Comparison of ENCODE assay signal across 8 cellular contexts in the genomic region with DNA sequence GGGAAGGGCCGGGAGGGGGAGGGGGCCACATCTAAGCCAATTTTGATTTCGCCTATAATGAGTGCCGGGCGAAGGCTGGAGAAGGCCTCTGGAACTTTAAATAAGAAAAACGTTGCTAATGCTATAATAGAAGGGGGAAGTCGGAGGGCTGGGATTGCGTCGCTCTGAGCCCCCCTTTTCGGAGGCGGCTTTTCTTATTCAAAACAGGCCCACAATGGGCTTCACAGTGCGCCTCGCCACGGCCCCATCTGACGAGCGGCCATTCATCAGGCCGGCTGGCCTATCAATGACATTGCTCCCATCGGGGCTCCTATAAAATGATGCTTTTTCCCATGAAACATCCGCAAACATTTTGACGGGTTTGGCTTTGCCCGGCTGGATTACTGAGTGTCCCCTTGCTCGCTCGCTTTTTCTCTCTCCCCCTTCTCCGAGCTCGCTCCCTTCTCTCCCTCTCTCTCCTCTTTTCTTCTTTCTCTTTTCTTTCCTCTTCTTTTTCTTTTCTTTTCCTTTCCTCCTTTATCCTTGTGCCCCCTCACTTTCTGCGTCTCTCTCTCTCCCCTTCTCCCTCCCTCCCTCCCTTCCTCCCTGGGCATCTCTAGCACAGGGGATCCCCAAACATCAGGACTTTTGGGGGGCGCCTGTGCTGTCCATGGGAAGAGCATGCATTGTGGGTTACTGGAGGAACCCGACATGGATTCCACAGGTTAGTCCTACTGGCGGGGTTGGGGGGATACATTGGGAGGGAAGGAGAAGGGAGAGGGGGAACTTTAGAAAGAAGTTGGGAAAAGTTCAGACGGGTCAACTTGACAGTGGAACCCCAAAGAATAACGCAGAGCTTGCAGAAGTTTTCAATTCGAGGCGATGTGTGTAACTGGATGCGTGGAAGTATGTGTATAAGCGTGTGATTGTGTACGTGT. TPM values are rescaled to one million over a fixed set of nuclear protein-coding genes. Genes with fewer than 3 reads are reported as not detected.
DNase-seq lines count a peak whose midpoint lies in the region; ATAC-seq, FAIRE-seq and TF ChIP-seq lines count a peak whose summit lies in the region.

A gene (plus strand): TSS at position 344 of the 917 bp plus-strand sequence. CDS start 317 bp downstream, at position 661.

- POLR2A ChIA-PET in HepG2 (lab: Yijun Ruan, JAX), result no interaction called here
- POLR2A ChIA-PET in PC-9 (lab: Charles Lee; ENCODE audit: unreplicated experiment), result no interaction called here

- H3K36me3 ChIP-seq in HepG2 (replicated peaks in 1 of 2; ENCODE audit: control insufficient read depth in 1 of 2, insufficient read depth in 2 of 2, low read length in 2 of 2), result no peaks in the 10 kb centered on the region
- H3K36me3 ChIP-seq in right lobe of liver, result no peaks in the 10 kb centered on the region
- peaks cover 0 to 5% of the 10 kb centered on the region in 2 experiments for H3K36me3 ChIP-seq in mesenchymal stem cell (ENCODE audit: control insufficient read depth in 1 of 2, insufficient read depth in 2 of 2, low read depth in 1 of 2, low read length in 2 of 2)
- no peaks in the 10 kb centered on the region for H3K36me3 ChIP-seq in urinary bladder (ENCODE audit: insufficient read depth)
- no peaks in the 10 kb centered on the region for H3K36me3 ChIP-seq in PC-9 (ENCODE audit: low read depth)
- H3K36me3 ChIP-seq in Peyer's patch, result no peaks in the 10 kb centered on the region

- H3K27me3 Mint-ChIP-seq in brain, result peaks cover 75% of the 10 kb centered on the region

- H3K4me1 Mint-ChIP-seq in brain, result peaks cover 47% of the 10 kb centered on the region

- H3K23ac ChIP-seq in mesenchymal stem cell (ENCODE audit: low read length in 2 of 2), result peak within 1 kb of the TSS in 1 of 2 experiments; percentile 11

- WGBS in HepG2 (ENCODE audit: low lambda C conversion rate), result 17% methylated on average over 28 of the region's 35 CpGs
- 3% methylated on average over 30 of the region's 35 CpGs for WGBS in right lobe of liver (ENCODE audit: insufficient coverage, low coverage, low lambda C conversion rate, missing lambda C conversion rate)
- WGBS in mesenchymal stem cell, result under 1% methylated on average over 35 of the region's 35 CpGs
- 2% methylated on average over 35 of the region's 35 CpGs for WGBS in urinary bladder

- peaks cover 19 to 81% of the 10 kb centered on the region in 2 experiments for H3K27me3 ChIP-seq in HepG2 (ENCODE audit: control insufficient read depth in 1 of 2, insufficient read depth in 2 of 2, low read length in 2 of 2)
- H3K27me3 ChIP-seq in right lobe of liver, result peaks cover 15 to 31% of the 10 kb centered on the region in 2 donors
- peaks cover 89 to 97% of the 10 kb centered on the region in 2 experiments for H3K27me3 ChIP-seq in mesenchymal stem cell (ENCODE audit: control insufficient read depth in 1 of 2, insufficient read depth in 1 of 2, low read length in 2 of 2)
- peaks cover 54% of the 10 kb centered on the region for H3K27me3 ChIP-seq in PC-9 (ENCODE audit: insufficient read depth, low read depth)
- H3K27me3 ChIP-seq in Peyer's patch, result peaks cover 0 to 69% of the 10 kb centered on the region in 2 donors

- H3K79me1 ChIP-seq in mesenchymal stem cell (replicated peaks; ENCODE audit: low read length, poor library complexity, severe bottlenecking), result no peaks in the 10 kb centered on the region

- H3K4me2 ChIP-seq in HepG2 (ENCODE audit: low read depth, low read length) (no peak within 1 kb of the TSS; the same call in 1 of the 2 replicates), mesenchymal stem cell (ENCODE audit: low read length, poor library complexity, severe bottlenecking) (peak within 1 kb of the TSS; percentile 73), PC-9 (no peak within 1 kb of the TSS)

- CTCF ChIA-PET in HepG2 (lab: Yijun Ruan, JAX; ENCODE audit: low intra/inter-chr PET ratio, low total read pairs), result no interaction called here
- CTCF ChIA-PET in PC-9 (lab: Charles Lee), result no interaction called here

- ATAC-seq in HepG2 (no peak), right lobe of liver (no peak)

- H3K4me3 ChIP-seq in HepG2 (replicated peaks in 1 of 3; ENCODE audit: insufficient read depth in 1 of 3, low read depth in 2 of 3, low read length in 3 of 3) (no peak within 1 kb of the TSS), right lobe of liver (no peak within 1 kb of the TSS), mesenchymal stem cell (ENCODE audit: insufficient read depth in 1 of 2, low read depth in 1 of 2, low read length in 2 of 2) (peak within 1 kb of the TSS in 1 of 2 experiments; percentile 72), urinary bladder (ENCODE audit: low read depth, low read length) (peak within 1 kb of the TSS; percentile 35), PC-9 (no peak within 1 kb of the TSS), Peyer's patch (peak within 1 kb of the TSS in 2 of 4 donors; percentile 36 to 45)

- FAIRE-seq in HepG2 (lab: Jason Lieb, UNC), result no peak

- H2BK15ac ChIP-seq in mesenchymal stem cell (ENCODE audit: low read depth, poor library complexity, severe bottlenecking), result no peak within 1 kb of the TSS

- H3K4me1 ChIP-seq in HepG2 (ENCODE audit: insufficient read depth, low read length), result no peaks in the 10 kb centered on the region
- H3K4me1 ChIP-seq in right lobe of liver, result peaks cover 0 to 30% (median 4%) of the 10 kb centered on the region in 4 donors
- peaks cover 45% of the 10 kb centered on the region for H3K4me1 ChIP-seq in mesenchymal stem cell (ENCODE audit: control insufficient read depth, insufficient read depth, low read depth, low read length)
- no peaks in the 10 kb centered on the region for H3K4me1 ChIP-seq in urinary bladder (ENCODE audit: insufficient read depth)
- no peaks in the 10 kb centered on the region for H3K4me1 ChIP-seq in PC-9 (replicated peaks; ENCODE audit: insufficient read depth)
- H3K4me1 ChIP-seq in Peyer's patch, result peaks cover 0 to 55% (median 1%) of the 10 kb centered on the region in 4 donors

- no peak within 1 kb of the TSS for H2BK120ac ChIP-seq in mesenchymal stem cell (ENCODE audit: low read depth, low read length)

- H3K36me3 Mint-ChIP-seq in brain, result no peaks in the 10 kb centered on the region

- no peak within 1 kb of the TSS for H2BK5ac ChIP-seq in mesenchymal stem cell (ENCODE audit: low read depth, low read length, poor library complexity, severe bottlenecking)

- intact Hi-C loops in HepG2 (cut with micrococcal nuclease; ENCODE audit: unreplicated experiment) (no loop called here), right lobe of liver (cut with DNase I) (no loop called here), PC-9 (cut with micrococcal nuclease; ENCODE audit: unreplicated experiment) (no loop called here)

- DNase-seq in HepG2 (ENCODE audit: low spot score) (no peak), right lobe of liver (no peak), mesenchymal stem cell (peak; percentile 5), PC-9 (no peak), superior temporal gyrus (ENCODE audit: extremely low spot score) (no peak), Peyer's patch (no peak)

- no peak within 1 kb of the TSS for H2AFZ ChIP-seq in HepG2 (ENCODE audit: low read length)
- no peak within 1 kb of the TSS for H2AFZ ChIP-seq in mesenchymal stem cell (ENCODE audit: low read depth, low read length)
- H2AFZ ChIP-seq in PC-9, result no peak within 1 kb of the TSS

- H3K4me3 Mint-ChIP-seq in brain, result peak within 1 kb of the TSS; percentile 85 to 97 (median 95)

- H4K20me1 ChIP-seq in HepG2 (ENCODE audit: insufficient read depth, low read length) (no peaks in the 10 kb centered on the region), PC-9 (ENCODE audit: insufficient read depth) (no peaks in the 10 kb centered on the region)

- in situ Hi-C loops in HepG2 (cut with HindIII; ENCODE audit: extremely low pct_ligation_motif_present, low pct_unique_long_range_greater_than_20kb), result no loop called here

- H3K9me2 ChIP-seq in PC-9 (ENCODE audit: insufficient read depth), result no peaks in the 10 kb centered on the region

- no peak for TF ChIP-seq RAD21 in HepG2 (CRISPR knock-in tag; IDR thresholded peaks at IDR 0.05)

- no peak within 1 kb of the TSS for H2AK5ac ChIP-seq in mesenchymal stem cell (ENCODE audit: low read length, severe bottlenecking)

- H3K4ac ChIP-seq in mesenchymal stem cell (ENCODE audit: low read depth in 1 of 2, low read length in 2 of 2), result no peak within 1 kb of the TSS

- H4K8ac ChIP-seq in mesenchymal stem cell (ENCODE audit: low read length), result no peak within 1 kb of the TSS

- H3K27ac ChIP-seq in HepG2 (ENCODE audit: extremely low read length, insufficient read depth, low read length) (no peak within 1 kb of the TSS), right lobe of liver (no peak within 1 kb of the TSS), mesenchymal stem cell (ENCODE audit: low read length, poor library complexity, severe bottlenecking) (no peak within 1 kb of the TSS), urinary bladder (ENCODE audit: low read depth) (no peak within 1 kb of the TSS), PC-9 (no peak within 1 kb of the TSS), Peyer's patch (no peak within 1 kb of the TSS)

- TF ChIP-seq EP300 in HepG2 (IDR thresholded peaks at IDR 0.05; ENCODE audit: low read depth in 2 of 2, low read length in 2 of 2), result no peak
- no peak for TF ChIP-seq EP300 in HepG2 (CRISPR knock-in tag; IDR thresholded peaks at IDR 0.05; ENCODE audit: borderline replicate concordance)

- peaks cover 0 to 6% (median 3%) of the 10 kb centered on the region in 5 experiments for H3K9me3 Mint-ChIP-seq in brain

- TF ChIP-seq POLR2A in HepG2 (IDR thresholded peaks at IDR 0.05; ENCODE audit: insufficient read depth in 1 of 2, low read depth in 2 of 2, low read length in 2 of 2) (no peak), right lobe of liver (IDR thresholded peaks at IDR 0.05) (no peak), Peyer's patch (IDR thresholded peaks at IDR 0.05) (no peak)

- no peak within 1 kb of the TSS for H2BK12ac ChIP-seq in mesenchymal stem cell (ENCODE audit: low read length in 2 of 2)

- TF ChIP-seq CTCF in HepG2 (CRISPR knock-in tag; IDR thresholded peaks at IDR 0.05) (no peak), right lobe of liver (IDR thresholded peaks at IDR 0.05) (no peak), brain (conservative IDR thresholded peaks at IDR 0.05) (no peak), PC-9 (conservative IDR thresholded peaks at IDR 0.05) (no peak), Peyer's patch (IDR thresholded peaks at IDR 0.05) (no peak)

- H3K18ac ChIP-seq in mesenchymal stem cell (ENCODE audit: low read depth in 1 of 2, low read length in 2 of 2), result no peak within 1 kb of the TSS

- H3K9me3 ChIP-seq in HepG2 (ENCODE audit: low read length), result no peaks in the 10 kb centered on the region
- H3K9me3 ChIP-seq in right lobe of liver, result no peaks in the 10 kb centered on the region
- H3K9me3 ChIP-seq in mesenchymal stem cell (ENCODE audit: control insufficient read depth, low read length), result peaks cover 3% of the 10 kb centered on the region
- H3K9me3 ChIP-seq in PC-9 (ENCODE audit: insufficient read depth, low read depth), result no peaks in the 10 kb centered on the region
- H3K9me3 ChIP-seq in Peyer's patch, result no peaks in the 10 kb centered on the region

- H4K91ac ChIP-seq in mesenchymal stem cell (ENCODE audit: low read length), result no peak within 1 kb of the TSS

- no peaks in the 10 kb centered on the region for H3K79me2 ChIP-seq in HepG2 (ENCODE audit: insufficient read depth, low read length)
- no peaks in the 10 kb centered on the region for H3K79me2 ChIP-seq in PC-9 (ENCODE audit: low read depth)

- no peak within 1 kb of the TSS for H3K14ac ChIP-seq in mesenchymal stem cell (ENCODE audit: low read length in 2 of 2)

- BruUV-seq in HepG2 (replicated peaks; lab: Mats Ljungman, UMichigan) (no TSS peak), PC-9 (replicated peaks; lab: Mats Ljungman, UMichigan) (no TSS peak)

- H3F3A ChIP-seq in PC-9 (ENCODE audit: insufficient read depth, low read depth), result no peaks in the 10 kb centered on the region

- peak within 1 kb of the TSS; percentile 94 to 99 (median 96) for H3K27ac Mint-ChIP-seq in brain

- H3K9ac ChIP-seq in HepG2 (ENCODE audit: insufficient read depth, low read depth, low read length), result no peak within 1 kb of the TSS
- H3K9ac ChIP-seq in mesenchymal stem cell (ENCODE audit: low read length), result no peak within 1 kb of the TSS

RNA-seq across cellular contexts. Expression of the gene that starts here (rescaled TPM):
- total RNA-seq in HepG2 (2016; rRNA removed; fragmentation: Illumina TruSeq; extraction: Trizol), result not detected in 2 replicates
- not detected in 2 replicates for total RNA-seq in HepG2 (2016; cell fraction: cytosol; rRNA removed; fragmentation: Illumina TruSeq; extraction: Trizol; ENCODE audit: low read depth)
- total RNA-seq in HepG2 (2016; cell fraction: insoluble cytoplasmic fraction; rRNA removed; fragmentation: Illumina TruSeq; extraction: Trizol), result not detected in 2 replicates
- not detected in 2 replicates for total RNA-seq in HepG2 (2016; cell fraction: membrane; rRNA removed; fragmentation: Illumina TruSeq; extraction: Trizol)
- not detected in 2 replicates for total RNA-seq in HepG2 (2016; cell fraction: nucleus; rRNA removed; fragmentation: Illumina TruSeq; extraction: Trizol)
- polyA plus RNA-seq in HepG2 (2011; rRNA removed), result not detected in 2 replicates
- polyA plus RNA-seq in HepG2 (2011; cell fraction: cytosol; rRNA removed), result not detected in 2 replicates
- not detected in 2 replicates for polyA plus RNA-seq in HepG2 (2011; cell fraction: nucleus; rRNA removed)
- polyA plus RNA-seq in HepG2 (2012), result not detected in 2 replicates
- polyA plus RNA-seq in HepG2 (2016; cell fraction: cytosol; fragmentation: Illumina TruSeq; extraction: Trizol; ENCODE audit: low read depth), result not detected in 2 replicates
- not detected in 2 replicates for polyA plus RNA-seq in HepG2 (2016; cell fraction: insoluble cytoplasmic fraction; fragmentation: Illumina TruSeq; extraction: Trizol; ENCODE audit: low read depth)
- not detected in 2 replicates for polyA plus RNA-seq in HepG2 (2016; cell fraction: membrane; fragmentation: Illumina TruSeq; extraction: Trizol; ENCODE audit: low read depth)
- polyA plus RNA-seq in HepG2 (2016; cell fraction: nucleus; fragmentation: Illumina TruSeq; extraction: Trizol; ENCODE audit: insufficient read depth, low read depth), result not detected in 2 replicates
- polyA minus RNA-seq in HepG2 (2011; rRNA and poly(A)+ RNA removed; ENCODE audit: low replicate concordance), result not detected in 2 replicates
- polyA minus RNA-seq in HepG2 (2011; cell fraction: cytosol; rRNA and poly(A)+ RNA removed), result not detected in 2 replicates
- not detected in 2 replicates for polyA minus RNA-seq in HepG2 (2011; cell fraction: nucleus; rRNA and poly(A)+ RNA removed)
- not detected for total RNA-seq in right lobe of liver
- 5.5 TPM for polyA plus RNA-seq in brain (ENCODE audit: insufficient read depth, low read depth, low replicate concordance)
- not detected for polyA plus RNA-seq in mesenchymal stem cell (2013, experiment 1 of 2)
- not detected for polyA plus RNA-seq in mesenchymal stem cell (2013, experiment 2 of 2)
- not detected for total RNA-seq in urinary bladder
- not detected for polyA plus RNA-seq in urinary bladder
- total RNA-seq in PC-9 (2021), result not detected in 2 replicates
- not detected for total RNA-seq in Peyer's patch
